ENCODE assay signal across 1 cellular context in the genomic region with DNA sequence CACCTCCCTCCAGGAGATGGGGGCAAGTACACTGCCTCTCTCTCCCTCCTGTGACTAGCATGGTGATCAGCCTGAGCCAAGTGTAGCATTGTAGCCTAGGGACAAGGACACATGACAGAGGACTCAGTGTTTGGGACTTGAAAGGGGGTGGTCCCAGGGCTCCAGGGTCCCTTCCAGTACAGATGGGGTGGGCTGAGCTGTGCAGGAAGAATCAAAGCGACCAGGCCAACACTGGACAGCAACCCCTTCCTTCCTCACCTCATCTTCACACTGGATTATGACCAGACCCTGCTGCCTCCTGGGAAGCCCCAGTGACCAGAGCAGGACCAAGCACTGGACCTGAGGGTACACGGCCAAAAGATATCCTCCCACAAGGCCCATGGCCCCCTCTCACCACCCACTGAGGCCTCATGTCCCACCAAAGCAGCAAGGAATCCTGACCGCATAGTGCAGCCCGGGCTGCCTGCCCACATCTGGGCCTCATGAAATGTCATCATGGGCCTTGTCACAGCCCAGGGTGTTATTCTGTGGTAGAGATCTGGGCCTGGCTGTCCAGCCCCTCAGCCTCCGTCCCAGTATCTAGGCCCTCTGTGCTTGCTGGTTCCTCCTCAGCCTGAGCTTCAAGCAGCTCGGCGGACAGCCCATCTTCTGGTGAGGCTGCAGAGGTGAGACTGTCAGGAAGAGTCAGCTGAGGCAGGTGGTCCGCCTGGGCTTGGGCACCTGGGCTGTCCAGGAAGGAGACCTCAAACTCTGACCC.
TF ChIP-seq lines count a peak whose summit lies in the region.

No MANE protein-coding gene starts in this region.

TF ChIP-seq in WTC11, 78 proteins besides CTCF, POLR2A, EP300 and RAD21:
- TF ChIP-seq, protein P1, sequence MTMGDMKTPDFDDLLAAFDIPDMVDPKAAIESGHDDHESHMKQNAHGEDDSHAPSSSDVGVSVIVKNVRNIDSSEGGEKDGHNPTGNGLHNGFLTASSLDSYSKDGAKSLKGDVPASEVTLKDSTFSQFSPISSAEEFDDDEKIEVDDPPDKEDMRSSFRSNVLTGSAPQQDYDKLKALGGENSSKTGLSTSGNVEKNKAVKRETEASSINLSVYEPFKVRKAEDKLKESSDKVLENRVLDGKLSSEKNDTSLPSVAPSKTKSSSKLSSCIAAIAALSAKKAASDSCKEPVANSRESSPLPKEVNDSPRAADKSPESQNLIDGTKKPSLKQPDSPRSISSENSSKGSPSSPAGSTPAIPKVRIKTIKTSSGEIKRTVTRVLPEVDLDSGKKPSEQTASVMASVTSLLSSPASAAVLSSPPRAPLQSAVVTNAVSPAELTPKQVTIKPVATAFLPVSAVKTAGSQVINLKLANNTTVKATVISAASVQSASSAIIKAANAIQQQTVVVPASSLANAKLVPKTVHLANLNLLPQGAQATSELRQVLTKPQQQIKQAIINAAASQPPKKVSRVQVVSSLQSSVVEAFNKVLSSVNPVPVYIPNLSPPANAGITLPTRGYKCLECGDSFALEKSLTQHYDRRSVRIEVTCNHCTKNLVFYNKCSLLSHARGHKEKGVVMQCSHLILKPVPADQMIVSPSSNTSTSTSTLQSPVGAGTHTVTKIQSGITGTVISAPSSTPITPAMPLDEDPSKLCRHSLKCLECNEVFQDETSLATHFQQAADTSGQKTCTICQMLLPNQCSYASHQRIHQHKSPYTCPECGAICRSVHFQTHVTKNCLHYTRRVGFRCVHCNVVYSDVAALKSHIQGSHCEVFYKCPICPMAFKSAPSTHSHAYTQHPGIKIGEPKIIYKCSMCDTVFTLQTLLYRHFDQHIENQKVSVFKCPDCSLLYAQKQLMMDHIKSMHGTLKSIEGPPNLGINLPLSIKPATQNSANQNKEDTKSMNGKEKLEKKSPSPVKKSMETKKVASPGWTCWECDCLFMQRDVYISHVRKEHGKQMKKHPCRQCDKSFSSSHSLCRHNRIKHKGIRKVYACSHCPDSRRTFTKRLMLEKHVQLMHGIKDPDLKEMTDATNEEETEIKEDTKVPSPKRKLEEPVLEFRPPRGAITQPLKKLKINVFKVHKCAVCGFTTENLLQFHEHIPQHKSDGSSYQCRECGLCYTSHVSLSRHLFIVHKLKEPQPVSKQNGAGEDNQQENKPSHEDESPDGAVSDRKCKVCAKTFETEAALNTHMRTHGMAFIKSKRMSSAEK (CRISPR knock-in tag; IDR thresholded peaks at IDR 0.05; ENCODE audit: borderline replicate concordance): no peak
- no peak for TF ChIP-seq FOXK1 (CRISPR knock-in tag; IDR thresholded peaks at IDR 0.05)
- TF ChIP-seq, protein P2, sequence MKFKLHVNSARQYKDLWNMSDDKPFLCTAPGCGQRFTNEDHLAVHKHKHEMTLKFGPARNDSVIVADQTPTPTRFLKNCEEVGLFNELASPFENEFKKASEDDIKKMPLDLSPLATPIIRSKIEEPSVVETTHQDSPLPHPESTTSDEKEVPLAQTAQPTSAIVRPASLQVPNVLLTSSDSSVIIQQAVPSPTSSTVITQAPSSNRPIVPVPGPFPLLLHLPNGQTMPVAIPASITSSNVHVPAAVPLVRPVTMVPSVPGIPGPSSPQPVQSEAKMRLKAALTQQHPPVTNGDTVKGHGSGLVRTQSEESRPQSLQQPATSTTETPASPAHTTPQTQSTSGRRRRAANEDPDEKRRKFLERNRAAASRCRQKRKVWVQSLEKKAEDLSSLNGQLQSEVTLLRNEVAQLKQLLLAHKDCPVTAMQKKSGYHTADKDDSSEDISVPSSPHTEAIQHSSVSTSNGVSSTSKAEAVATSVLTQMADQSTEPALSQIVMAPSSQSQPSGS (CRISPR knock-in tag; IDR thresholded peaks at IDR 0.05; ENCODE audit: borderline replicate concordance, low read depth): no peak
- no peak for TF ChIP-seq STAT6 (CRISPR knock-in tag; conservative IDR thresholded peaks at IDR 0.05; ENCODE audit: low read depth)
- TF ChIP-seq, protein P3, sequence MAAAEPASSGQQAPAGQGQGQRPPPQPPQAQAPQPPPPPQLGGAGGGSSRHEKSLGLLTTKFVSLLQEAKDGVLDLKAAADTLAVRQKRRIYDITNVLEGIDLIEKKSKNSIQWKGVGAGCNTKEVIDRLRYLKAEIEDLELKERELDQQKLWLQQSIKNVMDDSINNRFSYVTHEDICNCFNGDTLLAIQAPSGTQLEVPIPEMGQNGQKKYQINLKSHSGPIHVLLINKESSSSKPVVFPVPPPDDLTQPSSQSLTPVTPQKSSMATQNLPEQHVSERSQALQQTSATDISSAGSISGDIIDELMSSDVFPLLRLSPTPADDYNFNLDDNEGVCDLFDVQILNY (CRISPR knock-in tag; IDR thresholded peaks at IDR 0.05): no peak
- no peak for TF ChIP-seq ZNF138 (CRISPR knock-in tag; conservative IDR thresholded peaks at IDR 0.05)
- no peak for TF ChIP-seq ERG (CRISPR knock-in tag; IDR thresholded peaks at IDR 0.05)
- no peak for TF ChIP-seq KAT7 (CRISPR knock-in tag; IDR thresholded peaks at IDR 0.05; ENCODE audit: borderline replicate concordance)
- no peak for TF ChIP-seq ARID4B (CRISPR knock-in tag; IDR thresholded peaks at IDR 0.05; ENCODE audit: borderline replicate concordance)
- no peak for TF ChIP-seq IRF1 (CRISPR knock-in tag; IDR thresholded peaks at IDR 0.05)
- TF ChIP-seq NR3C1 (CRISPR knock-in tag; conservative IDR thresholded peaks at IDR 0.05; ENCODE audit: low read depth): no peak
- no peak for TF ChIP-seq IRF2 (CRISPR knock-in tag; IDR thresholded peaks at IDR 0.05; ENCODE audit: borderline replicate concordance, low read depth)
- TF ChIP-seq SP1 (CRISPR knock-in tag; conservative IDR thresholded peaks at IDR 0.05): no peak
- no peak for TF ChIP-seq GTF2I (CRISPR knock-in tag; conservative IDR thresholded peaks at IDR 0.05)
- TF ChIP-seq, protein P4, sequence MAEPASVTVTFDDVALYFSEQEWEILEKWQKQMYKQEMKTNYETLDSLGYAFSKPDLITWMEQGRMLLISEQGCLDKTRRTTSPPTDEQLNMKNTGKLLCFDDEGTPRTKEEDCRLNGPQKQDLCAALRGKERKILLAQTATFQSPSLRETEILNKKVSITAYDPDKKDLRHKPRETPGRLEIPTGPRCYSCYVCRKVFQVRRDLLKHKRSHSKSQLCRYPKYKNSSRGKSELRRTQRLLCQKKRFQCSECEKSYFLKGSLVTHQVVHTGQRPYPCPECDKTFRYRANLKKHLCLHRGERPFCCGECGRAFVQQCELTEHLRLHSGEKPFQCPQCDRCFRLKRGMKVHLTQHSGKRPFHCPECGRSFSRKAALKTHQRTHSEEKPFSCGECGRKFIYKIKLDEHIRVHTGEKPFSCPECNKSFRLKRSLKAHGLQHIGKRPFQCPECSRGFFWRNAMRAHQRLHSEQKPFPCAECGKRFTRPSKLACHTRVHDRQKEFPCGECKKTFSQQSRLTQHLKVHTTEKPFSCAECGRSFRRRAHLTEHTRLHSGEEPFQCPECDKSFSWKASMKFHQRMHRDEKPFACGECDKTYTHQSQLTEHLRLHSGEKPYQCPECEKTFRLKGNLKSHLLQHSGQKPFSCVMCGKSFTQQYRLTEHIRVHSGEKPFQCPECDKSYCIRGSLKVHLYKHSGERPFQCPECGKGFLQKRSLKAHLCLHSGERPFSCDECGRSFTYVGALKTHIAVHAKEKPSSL (CRISPR knock-in tag; conservative IDR thresholded peaks at IDR 0.05): no peak
- no peak for TF ChIP-seq ZNF219 (CRISPR knock-in tag; IDR thresholded peaks at IDR 0.05; ENCODE audit: borderline replicate concordance)
- no peak for TF ChIP-seq ZNF423 (CRISPR knock-in tag; IDR thresholded peaks at IDR 0.05)
- TF ChIP-seq FOXP4 (CRISPR knock-in tag; IDR thresholded peaks at IDR 0.05): no peak
- no peak for TF ChIP-seq ZNF263 (CRISPR knock-in tag; IDR thresholded peaks at IDR 0.05; ENCODE audit: low read depth)
